In the genomic region with DNA sequence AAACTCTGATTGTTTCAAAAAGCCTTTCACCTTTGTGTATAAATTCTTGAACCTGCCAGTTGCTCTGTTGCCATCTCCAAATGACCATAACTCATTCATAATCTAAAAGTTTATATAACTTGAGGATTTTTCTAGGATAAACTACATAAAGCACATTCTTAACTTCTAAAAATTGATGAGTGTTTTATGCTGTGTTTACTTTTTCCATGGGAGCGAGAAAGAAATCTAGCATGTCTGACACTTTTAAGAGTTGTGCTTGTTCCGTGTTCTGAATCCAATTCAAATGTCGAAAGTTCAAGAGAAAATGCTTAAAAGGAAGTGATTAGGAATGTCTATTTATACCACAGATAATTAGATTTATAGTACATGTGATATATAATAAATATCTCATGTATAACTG, we compare ENCODE assay signal across 24 cellular contexts.
"Had no signal": no experiment of that assay in that cellular context is flagged by ENCODE, and none has a peak within 500 bp of the region (broad histone marks: within the 10 kb centered on the region; RNA-seq: fewer than 3 reads in every experiment).

No MANE protein-coding gene starts in this region.

- ATAC-seq: effector memory CD8-positive, alpha-beta T cell; foreskin keratinocyte; left lung; lower lobe of right lung; mucosa of descending colon had no signal

- H3K4me1 ChIP-seq: foreskin keratinocyte, lower lobe of right lung, testis, uterus had no signal

- H3K4me3 ChIP-seq: ascending aorta, cardiac muscle cell, coronary artery, left lung, lower lobe of right lung, mucosa of descending colon, right atrium auricular region, testis, uterus had no signal

- H3K27me3 ChIP-seq: ascending aorta, cardiac muscle cell, left lung, right atrium auricular region, testis, uterus had no signal

- H3K9me3 ChIP-seq: ascending aorta, left lung, lower lobe of right lung, mucosa of descending colon, right atrium auricular region, testis, uterus had no signal

- H3K36me3 ChIP-seq: ascending aorta, cardiac muscle cell, left lung, lower lobe of right lung, right atrium auricular region, uterus had no signal

- H3K27ac ChIP-seq: cardiac muscle cell, coronary artery, foreskin keratinocyte, left lung, lower lobe of right lung, right atrium auricular region, testis, uterus had no signal

- DNase-seq: activated CD4-positive, alpha-beta T cell treated with anti-CD3 and anti-CD28 coated beads for 48 hours; activated CD4-positive, alpha-beta T cell treated with anti-CD3 and anti-CD28 coated beads, Interleukin-2, amount 50 U/mL, for 48 hours; activated CD8-positive, alpha-beta memory T cell treated with anti-CD3 and anti-CD28 coated beads for 24 hours; activated effector memory CD4-positive, alpha-beta T cell treated with Interleukin-2 at 50 U/mL for 16 hours; activated naive CD4-positive, alpha-beta T cell treated with Interleukin-2 at 50 U/mL for 16 hours; cerebellar nuclear complex; effector memory CD8-positive, alpha-beta T cell; erythroblast; foreskin keratinocyte; kidney glomerular epithelial cell; left lung; lower lobe of right lung; mesendoderm; naive B cell; stimulated activated CD4-positive, alpha-beta T cell treated with anti-CD3 and anti-CD28 coated beads, Interleukin-2, amount 100 ng/mL, for 48 hours; stimulated activated naive CD4-positive, alpha-beta T cell treated with Interleukin-2 at 50 U/mL for 16 hours; T-helper 1 cell; testis; uterus had no signal
